11 cellular contexts compared by ENCODE assay signal in the genomic region with DNA sequence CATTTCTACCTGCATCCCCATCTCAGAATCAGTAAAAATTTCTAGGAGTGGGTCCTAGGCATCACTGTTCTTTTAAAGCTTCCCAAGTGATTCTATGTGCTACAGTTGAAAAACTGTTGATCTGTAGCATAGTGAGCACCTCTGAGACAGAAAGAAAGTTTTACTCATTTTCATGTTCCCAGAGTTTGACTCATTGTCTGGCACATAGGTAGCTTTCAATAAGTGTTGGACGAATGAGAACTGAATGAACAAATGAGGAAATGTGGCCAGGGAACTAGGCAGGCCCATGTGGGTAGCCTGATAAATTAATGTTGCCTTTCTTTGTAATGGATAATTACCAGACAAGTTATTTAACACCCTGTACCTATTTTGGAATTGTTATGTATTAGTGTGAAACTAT. TPM values are rescaled to one million over a fixed set of nuclear protein-coding genes. Genes with fewer than 3 reads are reported as not detected.
"Had no signal": no experiment of that assay in that cellular context is flagged by ENCODE, and none has a peak within 500 bp of the region (broad histone marks: within the 10 kb centered on the region; RNA-seq: fewer than 3 reads in every experiment).

No MANE protein-coding gene starts in this region.

- H2AFZ ChIP-seq: GM23248, GM23338 had no signal

- H3K4me3 Mint-ChIP-seq: GM23338, H9, HFFc6 had no signal

- H3K36me3 ChIP-seq: HAP-1 had no signal

- H3K4me1 ChIP-seq: HAP-1 had no signal

- H3K9ac ChIP-seq: GM23248 had no signal

- H3K4me1 Mint-ChIP-seq: GM23338, H9 had no signal

- H3K27ac ChIP-seq: GM23248 had no signal

- H3K9me3 Mint-ChIP-seq: GM23338, H9, HFFc6 had no signal

- H3K9me3 ChIP-seq: HAP-1 had no signal

- H3K4me3 ChIP-seq: GM23248, GM23338, HAP-1 had no signal

- H3K27ac Mint-ChIP-seq: GM23338, H9, HFFc6 had no signal

- DNase-seq: GM23248, GOT3, H7, H9, HCEC 1CT, HFFc6 had no signal

- FAIRE-seq: H1, H54 had no signal

- H3K4me2 ChIP-seq: GM23338 had no signal

- ATAC-seq: GM23338, HCT116 had no signal

RNA-seq across cellular contexts. Expression of a gene that starts 33.8 kb away (rescaled TPM):
- total RNA-seq: HFFc6 had no signal
